Comparison of ENCODE assay signal across 2 cellular contexts in the genomic region with DNA sequence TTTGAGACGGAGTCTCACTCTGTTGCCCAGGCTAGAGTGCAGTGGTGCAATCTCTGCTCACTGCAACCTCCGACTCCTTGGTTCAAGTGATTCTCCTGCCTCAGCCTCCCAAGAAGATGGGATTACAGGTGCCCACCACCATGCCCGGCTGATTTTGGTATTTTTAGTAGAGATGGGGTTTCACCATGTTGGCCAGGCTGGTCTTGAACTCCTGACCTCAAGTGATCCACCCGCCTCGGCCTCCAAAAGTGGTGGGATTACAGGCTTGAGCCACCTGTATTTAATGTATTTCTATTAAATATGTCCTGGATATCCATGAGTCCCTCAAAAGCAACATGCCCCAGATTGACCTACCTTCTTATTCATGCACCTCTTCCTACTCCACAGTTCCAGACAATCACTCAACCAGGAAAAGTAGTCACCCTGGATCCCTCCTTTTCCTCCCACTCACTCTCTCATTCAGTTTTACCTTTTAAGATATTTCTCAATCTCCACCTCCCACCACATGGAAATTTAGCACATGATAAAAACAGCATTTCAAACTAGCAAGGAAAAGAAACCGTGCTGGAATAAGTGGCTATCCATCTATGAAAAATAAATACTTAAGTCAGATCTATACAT. TPM values are rescaled to one million over a fixed set of nuclear protein-coding genes. Genes with fewer than 3 reads are reported as not detected.
"Had no signal": no experiment of that assay in that cellular context is flagged by ENCODE, and none has a peak within 500 bp of the region (broad histone marks: within the 10 kb centered on the region; RNA-seq: fewer than 3 reads in every experiment).

No MANE protein-coding gene starts in this region.

RNA-seq across cellular contexts. Expression of a gene that starts 21.0 kb away (rescaled TPM):
- total RNA-seq: LHCN-M2, RPMI7951 had no signal
